Comparison of ENCODE assay signal across 1 cellular context in the genomic region with DNA sequence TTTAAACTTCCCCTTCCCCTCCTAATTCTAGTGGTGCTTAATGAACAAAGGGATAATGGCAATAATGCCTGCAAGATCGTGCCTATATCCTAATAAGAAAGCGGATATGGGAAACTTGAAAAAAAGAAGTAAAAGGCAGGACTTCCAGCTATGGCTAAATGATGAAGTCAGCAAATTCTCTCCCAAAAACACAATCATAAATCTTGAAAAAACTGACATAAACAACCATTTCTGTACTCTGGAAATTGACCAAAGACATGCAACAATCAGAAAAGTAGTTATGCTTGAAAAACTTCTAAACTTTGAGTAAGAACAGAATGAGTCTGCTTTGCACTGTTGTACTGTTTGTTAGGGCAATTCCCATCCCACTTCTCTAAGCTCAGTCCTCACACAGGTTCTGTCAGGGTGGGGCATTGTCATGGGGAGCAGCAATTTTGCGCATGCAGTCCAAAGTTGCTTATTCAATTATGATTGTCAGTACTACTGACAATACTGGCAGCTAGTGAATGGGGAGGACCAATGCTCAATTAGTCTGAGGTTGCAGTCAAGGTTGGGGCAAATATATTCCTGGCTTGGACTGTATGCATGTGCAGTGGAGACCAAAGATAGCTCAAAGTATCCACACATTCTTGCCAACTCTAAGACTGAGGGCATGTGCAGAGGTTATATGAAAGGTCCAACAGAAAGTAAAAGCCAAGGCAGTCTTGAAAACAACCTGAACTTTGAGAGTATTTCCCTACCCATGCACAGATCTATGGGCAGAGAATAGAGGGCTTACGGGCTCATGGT.
TF ChIP-seq lines count a peak whose summit lies in the region.

No MANE protein-coding gene starts in this region.

TF ChIP-seq in HepG2, 621 proteins besides CTCF, POLR2A, EP300 and RAD21:
- TF ChIP-seq ZBTB1 (CRISPR knock-in tag; IDR thresholded peaks at IDR 0.05; ENCODE audit: borderline replicate concordance) (no peak), NCOA1 (CRISPR knock-in tag; IDR thresholded peaks at IDR 0.05) (no peak), ZNF841 (CRISPR knock-in tag; IDR thresholded peaks at IDR 0.05; ENCODE audit: borderline replicate concordance) (no peak), LBX2 (CRISPR knock-in tag; IDR thresholded peaks at IDR 0.05; ENCODE audit: borderline replicate concordance) (no peak), MAFK (conservative IDR thresholded peaks at IDR 0.05 in 1 of 2, IDR thresholded peaks at IDR 0.05 in 1 of 2; ENCODE audit: low read length in 2 of 2) (peak; percentile 88 to 93), MAFF (IDR thresholded peaks at IDR 0.05; ENCODE audit: low read depth, low read length) (peak; percentile 90), ZSCAN20 (CRISPR knock-in tag; IDR thresholded peaks at IDR 0.05; ENCODE audit: borderline replicate concordance) (no peak)
